Comparison of ENCODE assay signal across 18 cellular contexts in genomic region chr9:124345063-124345462, GRCh38.
DNase-seq lines count a peak whose midpoint lies in the region; ATAC-seq and TF ChIP-seq lines count a peak whose summit lies in the region.
"Had no signal": no experiment of that assay in that cellular context is flagged by ENCODE, and none has a peak within 500 bp of the region (broad histone marks: within the 10 kb centered on the region; RNA-seq: fewer than 3 reads in every experiment).

No MANE protein-coding gene starts in this region.

- H3K9me3 Mint-ChIP-seq in chondrocyte (ENCODE audit: low read depth) (no peaks in the 10 kb centered on the region), nephron progenitor cell (no peaks in the 10 kb centered on the region)
- H3K9me3 Mint-ChIP-seq: CD4-positive, alpha-beta T cell had no signal

- no peaks in the 10 kb centered on the region for H3K9me3 ChIP-seq in right cardiac atrium (ENCODE audit: control insufficient read depth, low read length)
- no peaks in the 10 kb centered on the region for H3K9me3 ChIP-seq in right atrium auricular region
- H3K9me3 ChIP-seq: Peyer's patch had no signal

- ATAC-seq in right cardiac atrium (no peak), omental fat pad (ENCODE audit: low FRiP score) (no peak)

- DNase-seq in right cardiac atrium (peak; percentile 4 to 21 (median 21)), right atrium auricular region (ENCODE audit: low spot score) (no peak), chondrocyte (ENCODE audit: low spot score) (peak; percentile 52), nephron progenitor cell (no peak), NCI-H2081 treated with DMSO at 0.1 percent for 48 hours (lab: John Stamatoyannopoulos, UW) (no peak), NCI-H1092 (lab: John Stamatoyannopoulos, UW) (no peak), omental fat pad (ENCODE audit: low spot score) (no peak), brain microvascular endothelial cell (no peak)
- DNase-seq: CD4-positive, alpha-beta T cell; DMS79 treated with DMSO at 0.1 percent for 48 hours; GM23248; Kasumi-1; NCI-H187 treated with DMSO at 0.1 percent for 48 hours; NCI-H2171 treated with DMSO at 0.1 percent for 48 hours; NCI-H510A treated with DMSO at 0.1 percent for 48 hours; Peyer's patch; SIG-M5 had no signal

- H3K4me1 ChIP-seq in right cardiac atrium (ENCODE audit: control insufficient read depth, insufficient read depth, low read length): peaks cover 2% of the 10 kb centered on the region
- peaks cover 0 to 19% of the 10 kb centered on the region in 2 donors for H3K4me1 ChIP-seq in right atrium auricular region
- H3K4me1 ChIP-seq: Peyer's patch had no signal

- peaks cover 33% of the 10 kb centered on the region for H3K4me1 Mint-ChIP-seq in chondrocyte (ENCODE audit: low read depth)
- peaks cover 31% of the 10 kb centered on the region for H3K4me1 Mint-ChIP-seq in nephron progenitor cell
- H3K4me1 Mint-ChIP-seq: B cell had no signal

- no peaks in the 10 kb centered on the region for H3K27me3 ChIP-seq in right cardiac atrium (ENCODE audit: control insufficient read depth, insufficient read depth)
- H3K27me3 ChIP-seq in right atrium auricular region: no peaks in the 10 kb centered on the region
- no peaks in the 10 kb centered on the region for H3K27me3 ChIP-seq in brain microvascular endothelial cell (replicated peaks)
- H3K27me3 ChIP-seq: Peyer's patch had no signal

- TF ChIP-seq CTCF in right atrium auricular region (IDR thresholded peaks at IDR 0.05) (no peak), chondrocyte (IDR thresholded peaks at IDR 0.05) (no peak), nephron progenitor cell (IDR thresholded peaks at IDR 0.05) (no peak), omental fat pad (IDR thresholded peaks at IDR 0.05) (no peak), brain microvascular endothelial cell (IDR thresholded peaks at IDR 0.05; ENCODE audit: low read depth, low read length, missing control alignments) (no peak)

- intact Hi-C loops in right cardiac atrium (cut with DNase I): no loop called here

- in situ Hi-C loops in brain microvascular endothelial cell (cut with HindIII; ENCODE audit: low pct_ligation_motif_present, low sequenced_read_pairs): no loop called here

- H3K27ac Mint-ChIP-seq in chondrocyte (ENCODE audit: unreplicated experiment): peak overlapping the region; percentile 5
- H3K27ac Mint-ChIP-seq in nephron progenitor cell: peak overlapping the region; percentile 89
- H3K27ac Mint-ChIP-seq: B cell; CD4-positive, alpha-beta T cell had no signal

- H3K27me3 Mint-ChIP-seq in chondrocyte (ENCODE audit: low read depth): no peaks in the 10 kb centered on the region
- no peaks in the 10 kb centered on the region for H3K27me3 Mint-ChIP-seq in nephron progenitor cell (ENCODE audit: low read depth, poor library complexity)
- H3K27me3 Mint-ChIP-seq: B cell; CD4-positive, alpha-beta T cell had no signal

- H3K36me3 ChIP-seq in right atrium auricular region (peaks cover 24% of the 10 kb centered on the region), brain microvascular endothelial cell (replicated peaks) (peaks cover 56% of the 10 kb centered on the region)

- H3K4me3 Mint-ChIP-seq in chondrocyte (ENCODE audit: unreplicated experiment): no peak overlapping the region
- H3K4me3 Mint-ChIP-seq in nephron progenitor cell: no peak overlapping the region
- H3K4me3 Mint-ChIP-seq: B cell; CD4-positive, alpha-beta T cell had no signal

- 86% methylated on average over 14 of the region's 14 CpGs for WGBS in right cardiac atrium

- H3K36me3 Mint-ChIP-seq in chondrocyte (ENCODE audit: low read depth): peaks cover 19% of the 10 kb centered on the region
- peaks cover 14% of the 10 kb centered on the region for H3K36me3 Mint-ChIP-seq in nephron progenitor cell (ENCODE audit: low read depth)

- no peak overlapping the region for H3K27ac ChIP-seq in right cardiac atrium (ENCODE audit: low read length)
- H3K27ac ChIP-seq in right atrium auricular region: no peak overlapping the region
- H3K27ac ChIP-seq in brain microvascular endothelial cell: no peak overlapping the region
- H3K27ac ChIP-seq: GM23248, Peyer's patch had no signal

- H3K4me3 ChIP-seq in right cardiac atrium (ENCODE audit: low read length): no peak overlapping the region
- no peak overlapping the region for H3K4me3 ChIP-seq in right atrium auricular region
- H3K4me3 ChIP-seq in brain microvascular endothelial cell (ENCODE audit: low read depth, low read length): no peak overlapping the region
- H3K4me3 ChIP-seq: GM23248, Peyer's patch had no signal

Comparison
In these comparisons a context has a peak if more than half of its experiments do, and no peak if none do; other contexts are left out.
1. DNase-seq: peak in right cardiac atrium (3 of 3) and chondrocyte (single experiment); none in right atrium auricular region (single experiment), nephron progenitor cell (single experiment), NCI-H2081 treated with DMSO at 0.1 percent for 48 hours (single experiment), NCI-H1092 (single experiment), omental fat pad (single experiment) and brain microvascular endothelial cell (single experiment).